ENCODE assay signal across 10 cellular contexts in the genomic region with DNA sequence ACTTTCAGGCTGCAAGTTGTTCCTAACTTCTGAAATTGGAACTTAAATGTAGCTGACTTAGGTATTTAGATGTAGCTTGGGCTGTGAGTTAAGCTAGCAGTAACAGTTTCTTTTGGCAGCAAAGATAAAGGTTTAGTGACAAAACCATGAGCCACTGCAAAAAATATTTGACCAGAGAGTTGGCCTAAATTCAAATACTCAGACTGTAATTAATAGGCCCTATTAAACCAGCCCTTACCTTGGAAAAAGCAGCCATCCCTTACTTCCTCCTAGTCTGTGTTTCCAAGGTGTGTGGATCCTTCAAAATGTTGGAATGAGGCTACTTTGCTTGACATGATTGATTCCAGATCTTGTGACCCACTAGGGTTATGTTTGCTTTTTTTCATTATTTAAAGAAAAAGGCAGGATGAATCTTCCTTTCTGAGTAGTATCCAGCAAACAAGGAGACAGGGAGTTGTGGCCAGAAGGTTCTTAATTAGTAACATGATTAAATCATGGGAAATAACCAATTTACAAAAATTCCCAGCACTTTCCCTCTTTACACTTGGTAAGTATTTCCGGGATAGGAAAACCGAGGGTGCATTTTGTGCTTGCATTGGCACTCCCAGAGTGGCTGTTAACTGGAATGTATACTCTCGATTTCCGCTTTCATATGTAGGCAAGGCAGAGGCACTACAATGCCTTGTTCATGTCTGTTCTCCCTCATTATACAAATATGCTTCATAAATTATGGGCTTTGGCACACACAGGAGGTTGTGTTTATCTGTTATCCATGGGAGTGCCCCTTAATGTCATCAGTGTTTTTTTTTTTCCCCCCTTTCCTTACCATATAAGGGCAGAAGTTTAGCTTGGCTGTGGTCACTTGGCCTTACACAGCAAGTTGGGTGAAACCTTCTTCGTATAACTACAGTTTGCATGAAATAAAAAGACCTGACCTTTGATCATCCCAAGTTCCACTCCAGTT. TPM values are rescaled to one million over a fixed set of nuclear protein-coding genes. Genes with fewer than 3 reads are reported as not detected.
DNase-seq lines count a peak whose midpoint lies in the region; ATAC-seq, FAIRE-seq and TF ChIP-seq lines count a peak whose summit lies in the region.
"Had no signal": no experiment of that assay in that cellular context is flagged by ENCODE, and none has a peak within 500 bp of the region (broad histone marks: within the 10 kb centered on the region; RNA-seq: fewer than 3 reads in every experiment).

No MANE protein-coding gene starts in this region.

- intact Hi-C loops in tibial artery (cut with DNase I; ENCODE audit: low total_unique reads) = no loop called here

- H3K27ac ChIP-seq in SK-N-SH (ENCODE audit: low read depth in 2 of 2, low read length in 1 of 2) = peak overlapping the region; percentile 91 to 93
- H3K27ac ChIP-seq in tibial artery = peak overlapping the region; percentile 93 to 97

- 21% methylated on average over 5 of the region's 5 CpGs for WGBS in SK-N-SH (ENCODE audit: low lambda C conversion rate)

- H3K36me3 ChIP-seq in SK-N-SH (replicated peaks in 1 of 2; ENCODE audit: control insufficient read depth in 1 of 2, insufficient read depth in 2 of 2, low read length in 1 of 2) (peaks cover 64 to 81% of the 10 kb centered on the region in 2 experiments), tibial artery (peaks cover 1 to 27% (median 20%) of the 10 kb centered on the region in 3 donors)

- H3K79me2 ChIP-seq in SK-N-SH (ENCODE audit: insufficient read depth) = peaks cover 100% of the 10 kb centered on the region

- no peaks in the 10 kb centered on the region for H3K9me3 ChIP-seq in SK-N-SH
- no peaks in the 10 kb centered on the region for H3K9me3 ChIP-seq in tibial artery

- FAIRE-seq in HTR-8/SVneo (lab: Jason Lieb, UNC) = no peak
- FAIRE-seq: A204.1 had no signal

- H3K36me3 Mint-ChIP-seq in immature natural killer cell = no peaks in the 10 kb centered on the region

- peak overlapping the region; percentile 99; the same call in 1 of the 2 replicates for H3K9ac ChIP-seq in SK-N-SH

- no peaks in the 10 kb centered on the region for H3K9me2 ChIP-seq in SK-N-SH

- peak overlapping the region in 3 of 5 donors; percentile 2 to 91 (median 54) for H3K4me3 Mint-ChIP-seq in immature natural killer cell

- TF ChIP-seq CTCF in SK-N-SH (IDR thresholded peaks at IDR 0.05) = no peak
- TF ChIP-seq CTCF in tibial artery (IDR thresholded peaks at IDR 0.05) = no peak

- H3K4me2 ChIP-seq in SK-N-SH = peak overlapping the region; percentile 95

- TF ChIP-seq RAD21 in SK-N-SH (IDR thresholded peaks at IDR 0.05; ENCODE audit: low read length) = peak; percentile 1; the same call in 1 of the 2 replicates

- CTCF ChIA-PET in SK-N-SH (lab: Yijun Ruan, JAX) = interaction anchor here (0.7 to 13.6 kb wide), 3 partner anchors 39 to 269 kb away, joined by 3 to 315 read pairs (median 3); no protein-coding TSS in a partner anchor

- peaks cover 92% of the 10 kb centered on the region for H3F3A ChIP-seq in SK-N-SH (replicated peaks; ENCODE audit: insufficient read depth)

- peaks cover 20 to 46% of the 10 kb centered on the region in 2 donors for H3K4me1 Mint-ChIP-seq in immature natural killer cell

- peak; percentile 5 for DNase-seq in NCI-H1092 treated with DMSO at 0.1 percent for 48 hours (lab: John Stamatoyannopoulos, UW)
- DNase-seq in NCI-H1092 (lab: John Stamatoyannopoulos, UW) = no peak
- DNase-seq in SK-N-SH = no peak
- no peak for DNase-seq in immature natural killer cell
- DNase-seq in tibial artery = no peak
- DNase-seq in HTR-8/SVneo (ENCODE audit: insufficient read length, low spot score) = no peak
- DNase-seq: T-helper 9 cell had no signal

- peak overlapping the region in 1 of 2 experiments; percentile 83; a peak in 3 of 4 replicates for H3K4me3 ChIP-seq in SK-N-SH (ENCODE audit: low read depth in 2 of 2, low read length in 1 of 2)
- H3K4me3 ChIP-seq in tibial artery = peak overlapping the region; percentile 90 to 95

- TF ChIP-seq EP300 in SK-N-SH (IDR thresholded peaks at IDR 0.05; ENCODE audit: borderline replicate concordance in 1 of 2, low read depth in 1 of 2, low read length in 1 of 2) = peak; percentile 23 to 68; a peak in 3 of 4 replicates

- H3K9me3 Mint-ChIP-seq in immature natural killer cell = no peaks in the 10 kb centered on the region

- no peaks in the 10 kb centered on the region for H3K27me3 ChIP-seq in SK-N-SH (ENCODE audit: insufficient read depth)
- H3K27me3 ChIP-seq in tibial artery = no peaks in the 10 kb centered on the region

- POLR2A ChIA-PET in SK-N-SH (lab: Yijun Ruan, JAX) = no interaction called here

- peaks cover 96% of the 10 kb centered on the region for H4K20me1 ChIP-seq in SK-N-SH (ENCODE audit: insufficient read depth)

- H2AFZ ChIP-seq in SK-N-SH (ENCODE audit: low read depth) = no peak overlapping the region

- H3K4me1 ChIP-seq in SK-N-SH (ENCODE audit: control insufficient read depth in 1 of 2, insufficient read depth in 2 of 2, low read depth in 1 of 2, low read length in 1 of 2) (peaks cover 52 to 67% of the 10 kb centered on the region in 2 experiments), tibial artery (peaks cover 5 to 93% (median 70%) of the 10 kb centered on the region in 4 donors)

- H3K27ac Mint-ChIP-seq in immature natural killer cell = peak overlapping the region in 3 of 6 donors; percentile 8 to 58 (median 41)

- no peak for ATAC-seq in HG02885 (IDR thresholded peaks at IDR 0.05; ENCODE audit: poor library complexity, unreplicated experiment)
- no peak for ATAC-seq in HG03354 (IDR thresholded peaks at IDR 0.05; ENCODE audit: poor library complexity, severe bottlenecking, unreplicated experiment)

- peaks cover 6 to 18% (median 18%) of the 10 kb centered on the region in 3 donors for H3K27me3 Mint-ChIP-seq in immature natural killer cell (ENCODE audit: low read depth in 3 of 3)

TF ChIP-seq in SK-N-SH, 30 proteins besides CTCF, POLR2A, EP300 and RAD21:
- TF ChIP-seq RCOR1 (IDR thresholded peaks at IDR 0.05; ENCODE audit: low read length) (peak; percentile 66; the same call in 1 of the 2 replicates), MEF2A (IDR thresholded peaks at IDR 0.05; ENCODE audit: borderline replicate concordance, low read depth) (no peak), GABPA (IDR thresholded peaks at IDR 0.05; ENCODE audit: low read depth) (0 out of 2 replicates have a peak, but pooled peaks have one; percentile 17), SIN3A (IDR thresholded peaks at IDR 0.05; ENCODE audit: borderline replicate concordance, low read depth, low read length) (no peak), TCF12 (IDR thresholded peaks at IDR 0.05) (peak; percentile 44), PBX3 (IDR thresholded peaks at IDR 0.05) (peak; percentile 38), MAX (IDR thresholded peaks at IDR 0.05; ENCODE audit: low read depth) (0 out of 2 replicates have a peak, but pooled peaks have one; percentile 14), FOSL2 (IDR thresholded peaks at IDR 0.05; ENCODE audit: borderline replicate concordance, low read depth) (peak; percentile 37; the same call in 1 of the 2 replicates), CHD2 (IDR thresholded peaks at IDR 0.05; ENCODE audit: low read length, partially characterized antibody) (peak; percentile 40), NFIC (IDR thresholded peaks at IDR 0.05; ENCODE audit: borderline replicate concordance) (peak; percentile 73; the same call in 1 of the 2 replicates), POLR2AphosphoS5 (IDR thresholded peaks at IDR 0.05; ENCODE audit: low read depth, low read length) (peak; percentile 37; the same call in 1 of the 2 replicates)

RNA-seq across cellular contexts. Expression of gene TPM1, which starts 8.5 kb away (rescaled TPM):
- 1,371 and 1,764 TPM in 2 replicates for polyA plus RNA-seq in SK-N-SH (2012; rRNA removed)
- 1,590 and 2,049 TPM in 2 replicates for polyA plus RNA-seq in SK-N-SH (2012; cell fraction: cytosol; rRNA removed)
- polyA plus RNA-seq in SK-N-SH (2012; cell fraction: nucleus; rRNA removed) = 2,523 and 2,991 TPM in 2 replicates
- 10 to 100 TPM in 1 of 3 donors, 1 to 10 TPM in 2; 9.1 to 11.9 (median 9.2) TPM for polyA plus RNA-seq in immature natural killer cell

Comparison
In these comparisons a context has a peak if more than half of its experiments do, and no peak if none do; other contexts are left out.
1. RNA of gene TPM1, which starts 8.5 kb away (polyA plus RNA-seq): 1,371 to 2,991 TPM in SK-N-SH; 9.1 to 11.9 TPM in immature natural killer cell; every median in the first group is over 100 times any median in the second.